ENCODE assay signal across 9 cellular contexts in the genomic region with DNA sequence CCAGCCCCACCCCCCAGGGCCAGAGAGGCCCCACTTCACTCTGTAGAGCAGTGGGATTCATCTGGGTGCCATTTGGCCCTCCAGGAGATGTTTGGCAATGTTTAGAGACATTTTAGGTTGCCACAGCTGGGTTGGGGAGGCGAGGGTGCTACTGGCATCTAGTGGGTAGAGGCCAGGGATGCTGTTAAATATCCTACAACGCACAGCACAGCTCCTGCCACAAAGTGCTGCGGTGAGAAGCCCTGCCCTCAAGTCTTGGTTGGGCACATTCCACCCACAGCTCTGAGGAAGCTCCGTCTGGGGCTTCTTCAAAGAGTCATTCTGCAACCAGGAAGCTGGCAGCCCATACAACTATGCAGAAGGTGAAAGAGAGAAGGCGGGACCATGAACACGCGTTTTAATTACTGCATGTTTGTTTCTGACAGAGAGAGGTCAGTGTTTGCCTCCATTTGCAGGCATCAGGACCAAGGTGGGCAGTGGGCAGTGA. TPM values are rescaled to one million over a fixed set of nuclear protein-coding genes. Genes with fewer than 3 reads are reported as not detected.
DNase-seq lines count a peak whose midpoint lies in the region; ATAC-seq and TF ChIP-seq lines count a peak whose summit lies in the region.
"Had no signal": no experiment of that assay in that cellular context is flagged by ENCODE, and none has a peak within 500 bp of the region (broad histone marks: within the 10 kb centered on the region; RNA-seq: fewer than 3 reads in every experiment).

No MANE protein-coding gene starts in this region.

- POLR2A ChIA-PET in CD4-positive, alpha-beta T cell (lab: Charles Lee): interaction anchor here (1.0 to 14.0 kb wide), 17 partner anchors 9 to 395 kb away, joined by 3 to 1205 read pairs (median 18); a partner anchor contains a TSS
- POLR2A ChIA-PET in naive thymus-derived CD4-positive, alpha-beta T cell (lab: Charles Lee): interaction anchor here (1.0 to 24.1 kb wide), 16 partner anchors 9 to 399 kb away, joined by 3 to 1322 read pairs (median 14); a partner anchor contains a TSS

- peaks cover 64 to 87% of the 10 kb centered on the region in 2 donors for H3K4me1 ChIP-seq in naive thymus-derived CD4-positive, alpha-beta T cell (ENCODE audit: control insufficient read depth in 2 of 2, insufficient read depth in 2 of 2, low read length in 2 of 2)
- H3K4me1 ChIP-seq: breast epithelium had no signal

- no peaks in the 10 kb centered on the region for H3K9me3 ChIP-seq in CD4-positive, alpha-beta T cell (ENCODE audit: control insufficient read depth, low read length)
- no peaks in the 10 kb centered on the region for H3K9me3 ChIP-seq in KOPT-K1 (ENCODE audit: insufficient read depth, low read length, poor library complexity, severe bottlenecking)
- no peaks in the 10 kb centered on the region for H3K9me3 ChIP-seq in naive thymus-derived CD4-positive, alpha-beta T cell (ENCODE audit: control insufficient read depth in 2 of 3, low read length in 3 of 3)

- H3K27me3 Mint-ChIP-seq in CD4-positive, alpha-beta T cell: no peaks in the 10 kb centered on the region
- no peaks in the 10 kb centered on the region for H3K27me3 Mint-ChIP-seq in activated T-cell treated with anti-CD3 and anti-CD28 coated beads, Interleukin-2, amount 50 U/mL, for 4 hours (ENCODE audit: low read depth)
- no peaks in the 10 kb centered on the region for H3K27me3 Mint-ChIP-seq in naive thymus-derived CD4-positive, alpha-beta T cell

- H3K36me3 Mint-ChIP-seq in CD4-positive, alpha-beta T cell (ENCODE audit: low read depth): no peaks in the 10 kb centered on the region
- no peaks in the 10 kb centered on the region for H3K36me3 Mint-ChIP-seq in activated T-cell treated with anti-CD3 and anti-CD28 coated beads, Interleukin-2, amount 50 U/mL, for 4 hours (ENCODE audit: insufficient read depth)
- H3K36me3 Mint-ChIP-seq in naive thymus-derived CD4-positive, alpha-beta T cell: peaks cover 0 to 6% (median 0%) of the 10 kb centered on the region in 5 donors

- CTCF ChIA-PET in CD4-positive, alpha-beta T cell (lab: Charles Lee): interaction anchor here (0.8 to 5.6 kb wide), 32 partner anchors 9 to 397 kb away, joined by 3 to 72 read pairs (median 7); a partner anchor contains a TSS
- CTCF ChIA-PET in naive thymus-derived CD4-positive, alpha-beta T cell (lab: Charles Lee): interaction anchor here (0.6 to 4.8 kb wide), 27 partner anchors 9 to 414 kb away, joined by 3 to 101 read pairs (median 4); a partner anchor contains a TSS

- H3K4me3 Mint-ChIP-seq in CD4-positive, alpha-beta T cell: peak overlapping the region; percentile 66
- H3K4me3 Mint-ChIP-seq in activated T-cell treated with anti-CD3 and anti-CD28 coated beads, Interleukin-2, amount 50 U/mL, for 4 hours: peak overlapping the region; percentile 57
- H3K4me3 Mint-ChIP-seq in naive thymus-derived CD4-positive, alpha-beta T cell: peak overlapping the region; percentile 71 to 84 (median 76)

- intact Hi-C loops in CD4-positive, alpha-beta T cell (cut with DNase I, micrococcal nuclease): loop anchor here (1.0 to 5.0 kb wide), 6 partner anchors 35 to 396 kb away; no protein-coding TSS in a partner anchor
- intact Hi-C loops in naive thymus-derived CD4-positive, alpha-beta T cell (cut with micrococcal nuclease): loop anchor here (1.0 to 10.0 kb wide), 17 partner anchors 32 to 942 kb away; a partner anchor contains a TSS

- H3K9me3 Mint-ChIP-seq in CD4-positive, alpha-beta T cell: no peaks in the 10 kb centered on the region
- H3K9me3 Mint-ChIP-seq in activated T-cell treated with anti-CD3 and anti-CD28 coated beads, Interleukin-2, amount 50 U/mL, for 4 hours: no peaks in the 10 kb centered on the region
- peaks cover 0 to 2% (median 0%) of the 10 kb centered on the region in 11 donors for H3K9me3 Mint-ChIP-seq in naive thymus-derived CD4-positive, alpha-beta T cell

- TF ChIP-seq CTCF in CD4-positive, alpha-beta T cell (IDR thresholded peaks at IDR 0.05): no peak

- no peaks in the 10 kb centered on the region for H3K27me3 ChIP-seq in CD4-positive, alpha-beta T cell (ENCODE audit: control insufficient read depth, insufficient read depth, low read length)
- H3K27me3 ChIP-seq in naive thymus-derived CD4-positive, alpha-beta T cell (ENCODE audit: control insufficient read depth in 2 of 2, insufficient read depth in 2 of 2, low read length in 2 of 2): no peaks in the 10 kb centered on the region
- H3K27me3 ChIP-seq: breast epithelium had no signal

- peak overlapping the region; percentile 42 for H3K4me3 ChIP-seq in naive thymus-derived CD4-positive, alpha-beta T cell (ENCODE audit: low read length)
- H3K4me3 ChIP-seq: breast epithelium had no signal

- H3K27ac ChIP-seq in CD4-positive, alpha-beta T cell (ENCODE audit: low read depth, low read length): peak overlapping the region; percentile 85
- H3K27ac ChIP-seq in KOPT-K1 (ENCODE audit: low read depth, low read length, poor library complexity, severe bottlenecking): peak overlapping the region; percentile 100
- peak overlapping the region; percentile 88 for H3K27ac ChIP-seq in naive thymus-derived CD4-positive, alpha-beta T cell (ENCODE audit: low read depth, low read length)

- H3K27ac Mint-ChIP-seq in CD4-positive, alpha-beta T cell: peak overlapping the region; percentile 95
- peak overlapping the region; percentile 88 to 99 (median 95) for H3K27ac Mint-ChIP-seq in naive thymus-derived CD4-positive, alpha-beta T cell

- H3K36me3 ChIP-seq in KOPT-K1 (ENCODE audit: insufficient read depth, low read length): no peaks in the 10 kb centered on the region
- H3K36me3 ChIP-seq in naive thymus-derived CD4-positive, alpha-beta T cell (ENCODE audit: control insufficient read depth in 2 of 3, insufficient read depth in 3 of 3, low read length in 3 of 3): no peaks in the 10 kb centered on the region
- H3K36me3 ChIP-seq: breast epithelium had no signal

- H3K4me1 Mint-ChIP-seq in CD4-positive, alpha-beta T cell (ENCODE audit: low read depth): peaks cover 87% of the 10 kb centered on the region
- peaks cover 81% of the 10 kb centered on the region for H3K4me1 Mint-ChIP-seq in activated T-cell treated with anti-CD3 and anti-CD28 coated beads, Interleukin-2, amount 50 U/mL, for 4 hours (ENCODE audit: low read depth)
- H3K4me1 Mint-ChIP-seq in naive thymus-derived CD4-positive, alpha-beta T cell: peaks cover 16 to 96% (median 85%) of the 10 kb centered on the region in 7 donors

- peak; percentile 52 to 85 (median 68) for DNase-seq in CD4-positive, alpha-beta T cell
- DNase-seq in activated T-cell treated with anti-CD3 and anti-CD28 coated beads, Interleukin-2, amount 50 U/mL, for 4 hours: peak; percentile 62
- peak; percentile 34 to 89 (median 82) for DNase-seq in naive thymus-derived CD4-positive, alpha-beta T cell
- DNase-seq in GM19240 (ENCODE audit: insufficient read length, low spot score) (no peak), NCI-H524 treated with DMSO at 0.1 percent for 48 hours (lab: John Stamatoyannopoulos, UW) (no peak), NCI-H146 (lab: John Stamatoyannopoulos, UW) (no peak)

- ATAC-seq in CD4-positive, alpha-beta T cell (ENCODE audit: poor library complexity): peak; percentile 72
- ATAC-seq in GM21381 (IDR thresholded peaks at IDR 0.05; ENCODE audit: unreplicated experiment): peak; percentile 59
- ATAC-seq in activated T-cell treated with anti-CD3 and anti-CD28 coated beads, Interleukin-2, amount 50 U/mL, for 4 hours: peak; percentile 70 to 78
- peak; percentile 84 for ATAC-seq in naive thymus-derived CD4-positive, alpha-beta T cell

RNA-seq across cellular contexts. Expression of a gene that starts 48.1 kb away (rescaled TPM):
- not detected for total RNA-seq in CD4-positive, alpha-beta T cell
- not detected for total RNA-seq in activated T-cell treated with anti-CD3 and anti-CD28 coated beads, Interleukin-2, amount 50 U/mL, for 4 hours
- total RNA-seq in naive thymus-derived CD4-positive, alpha-beta T cell: under 1 TPM in 2 of 5 experiments, not detected in 3; 0.16 to 0.19 TPM
- polyA plus RNA-seq in naive thymus-derived CD4-positive, alpha-beta T cell: not detected
- total RNA-seq: breast epithelium had no signal

Comparison
In these comparisons a context has a peak if more than half of its experiments do, and no peak if none do; other contexts are left out.
1. DNase-seq: peak in CD4-positive, alpha-beta T cell (10 of 10), activated T-cell treated with anti-CD3 and anti-CD28 coated beads, Interleukin-2, amount 50 U/mL, for 4 hours (single experiment) and naive thymus-derived CD4-positive, alpha-beta T cell (9 of 9); none in GM19240 (single experiment), NCI-H524 treated with DMSO at 0.1 percent for 48 hours (single experiment) and NCI-H146 (single experiment).
2. Peak in every context shown above with its lines, with median percentiles within 50 percentile points of each other: ATAC-seq, H3K27ac ChIP-seq and H3K4me3 Mint-ChIP-seq.